13 cellular contexts compared by ENCODE assay signal in the genomic region with DNA sequence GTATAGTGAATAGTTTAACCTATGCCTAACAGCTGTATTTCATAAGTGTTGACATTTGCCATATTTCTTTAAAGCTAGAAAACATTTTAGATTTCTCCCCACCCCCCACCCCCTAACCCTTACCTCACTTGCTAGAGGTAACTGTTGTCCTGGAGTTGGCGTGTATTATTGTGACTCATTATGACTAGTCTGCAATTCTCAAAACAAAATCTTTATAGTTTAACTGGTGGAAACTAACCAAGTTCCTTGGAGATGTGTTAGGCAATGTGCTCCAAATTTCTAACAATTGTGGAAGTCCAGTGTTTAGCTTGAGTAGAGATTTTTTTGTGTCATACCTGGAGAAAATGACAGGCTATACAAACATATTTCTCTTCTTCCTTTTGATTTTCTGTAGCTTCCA. TPM values are rescaled to one million over a fixed set of nuclear protein-coding genes. Genes with fewer than 3 reads are reported as not detected.
DNase-seq lines count a peak whose midpoint lies in the region; ATAC-seq and TF ChIP-seq lines count a peak whose summit lies in the region.
"Had no signal": no experiment of that assay in that cellular context is flagged by ENCODE, and none has a peak within 500 bp of the region (broad histone marks: within the 10 kb centered on the region; RNA-seq: fewer than 3 reads in every experiment).

No MANE protein-coding gene starts in this region.

- peaks cover 9 to 10% of the 10 kb centered on the region in 2 donors for H3K9me3 Mint-ChIP-seq in stimulated activated naive CD8-positive, alpha-beta T cell treated with anti-CD3 and anti-CD28 coated beads, Interleukin-15, amount 100 ng/mL, for 72 hours

- no peak overlapping the region for H3K9ac ChIP-seq in adipocyte (ENCODE audit: low read length)

- no peaks in the 10 kb centered on the region for H3K9me3 ChIP-seq in adipocyte (ENCODE audit: control insufficient read depth, low read length)
- no peaks in the 10 kb centered on the region for H3K9me3 ChIP-seq in uterus
- no peaks in the 10 kb centered on the region for H3K9me3 ChIP-seq in effector memory CD4-positive, alpha-beta T cell (ENCODE audit: control insufficient read depth, low read length)
- H3K9me3 ChIP-seq: ascending aorta, heart right ventricle had no signal

- no peaks in the 10 kb centered on the region for H3K27me3 Mint-ChIP-seq in stimulated activated naive CD8-positive, alpha-beta T cell treated with anti-CD3 and anti-CD28 coated beads, Interleukin-15, amount 100 ng/mL, for 72 hours
- H3K27me3 Mint-ChIP-seq: activated CD4-positive, alpha-beta memory T cell treated with anti-CD3 and anti-CD28 coated beads, Interleukin-2, amount 10 ng/mL, durations not matched to agents 7 days and 5 days had no signal

- H3K27me3 ChIP-seq in adipocyte (replicated peaks; ENCODE audit: control insufficient read depth, insufficient read depth, low read length) (no peaks in the 10 kb centered on the region), foreskin keratinocyte (no peaks in the 10 kb centered on the region), uterus (no peaks in the 10 kb centered on the region)
- no peaks in the 10 kb centered on the region for H3K27me3 ChIP-seq in effector memory CD4-positive, alpha-beta T cell (replicated peaks; ENCODE audit: control insufficient read depth, insufficient read depth, low read length, poor library complexity, severe bottlenecking)
- H3K27me3 ChIP-seq: ascending aorta, heart right ventricle had no signal

- H3K4me1 Mint-ChIP-seq in stimulated activated naive CD8-positive, alpha-beta T cell treated with anti-CD3 and anti-CD28 coated beads, Interleukin-15, amount 100 ng/mL, for 72 hours: peaks cover 5% of the 10 kb centered on the region
- H3K4me1 Mint-ChIP-seq: activated CD4-positive, alpha-beta memory T cell treated with anti-CD3 and anti-CD28 coated beads, Interleukin-2, amount 10 ng/mL, durations not matched to agents 7 days and 5 days had no signal

- intact Hi-C loops in uterus (cut with DNase I; ENCODE audit: low total_unique reads): no loop called here

- H3K4me3 ChIP-seq in adipocyte (ENCODE audit: low read length) (no peak overlapping the region), uterus (no peak overlapping the region)
- no peak overlapping the region for H3K4me3 ChIP-seq in effector memory CD4-positive, alpha-beta T cell (ENCODE audit: insufficient read depth, low read depth, low read length, poor library complexity, severe bottlenecking)
- H3K4me3 ChIP-seq: ascending aorta, heart right ventricle had no signal

- no peak for TF ChIP-seq POLR2A in uterus (IDR thresholded peaks at IDR 0.05)

- H3K4me1 ChIP-seq in adipocyte (ENCODE audit: control insufficient read depth, insufficient read depth, low read length) (peaks cover 19% of the 10 kb centered on the region), foreskin keratinocyte (peaks cover 21% of the 10 kb centered on the region), uterus (no peaks in the 10 kb centered on the region)
- no peaks in the 10 kb centered on the region for H3K4me1 ChIP-seq in effector memory CD4-positive, alpha-beta T cell (ENCODE audit: control insufficient read depth, insufficient read depth, low read length, poor library complexity, severe bottlenecking)

- peak; percentile 65 for ATAC-seq in stimulated activated naive CD8-positive, alpha-beta T cell treated with anti-CD3 and anti-CD28 coated beads, Interleukin-15, Interleukin-2, amounts not matched to agents 100 U/mL and 50 U/mL, for 24 hours
- no peak for ATAC-seq in stimulated activated naive CD8-positive, alpha-beta T cell treated with anti-CD3 and anti-CD28 coated beads, Interleukin-15, amount 100 ng/mL, for 72 hours
- peak; percentile 94 for ATAC-seq in foreskin keratinocyte
- ATAC-seq in left lobe of liver: no peak
- ATAC-seq: heart right ventricle had no signal

- no peaks in the 10 kb centered on the region for H3K36me3 ChIP-seq in adipocyte (ENCODE audit: control insufficient read depth, insufficient read depth, low read length, severe bottlenecking)
- H3K36me3 ChIP-seq in uterus: no peaks in the 10 kb centered on the region
- H3K36me3 ChIP-seq in effector memory CD4-positive, alpha-beta T cell (ENCODE audit: control insufficient read depth, insufficient read depth, low read length): no peaks in the 10 kb centered on the region

- TF ChIP-seq CTCF in foreskin keratinocyte (conservative IDR thresholded peaks at IDR 0.05) (no peak), uterus (IDR thresholded peaks at IDR 0.05) (no peak)

- DNase-seq in stimulated activated naive CD8-positive, alpha-beta T cell treated with anti-CD3 and anti-CD28 coated beads, Interleukin-15, Interleukin-2, amounts not matched to agents 100 U/mL and 50 U/mL, for 24 hours: no peak
- no peak for DNase-seq in stimulated activated naive CD8-positive, alpha-beta T cell treated with anti-CD3 and anti-CD28 coated beads, Interleukin-15, amount 100 ng/mL, for 72 hours
- DNase-seq in adipocyte (ENCODE audit: low read depth): peak; percentile 75
- peak; percentile 72 to 84 for DNase-seq in foreskin keratinocyte
- no peak for DNase-seq in uterus
- DNase-seq in NCI-H2029 (lab: John Stamatoyannopoulos, UW): no peak
- no peak for DNase-seq in effector memory CD4-positive, alpha-beta T cell
- DNase-seq in left lobe of liver (ENCODE audit: low spot score): no peak
- DNase-seq: activated CD4-positive, alpha-beta memory T cell treated with anti-CD3 and anti-CD28 coated beads, Interleukin-2, amount 10 ng/mL, durations not matched to agents 7 days and 5 days; C1 segment of cervical spinal cord; heart right ventricle; SIG-M5 had no signal

- no peak overlapping the region for H3K27ac Mint-ChIP-seq in stimulated activated naive CD8-positive, alpha-beta T cell treated with anti-CD3 and anti-CD28 coated beads, Interleukin-15, amount 100 ng/mL, for 72 hours
- H3K27ac Mint-ChIP-seq: activated CD4-positive, alpha-beta memory T cell treated with anti-CD3 and anti-CD28 coated beads, Interleukin-2, amount 10 ng/mL, durations not matched to agents 7 days and 5 days had no signal

- H3K4me3 Mint-ChIP-seq in stimulated activated naive CD8-positive, alpha-beta T cell treated with anti-CD3 and anti-CD28 coated beads, Interleukin-15, amount 100 ng/mL, for 72 hours: no peak overlapping the region
- H3K4me3 Mint-ChIP-seq: activated CD4-positive, alpha-beta memory T cell treated with anti-CD3 and anti-CD28 coated beads, Interleukin-2, amount 10 ng/mL, durations not matched to agents 7 days and 5 days had no signal

- H3K27ac ChIP-seq in foreskin keratinocyte: peak overlapping the region; percentile 55
- peak overlapping the region; percentile 14 to 55 for H3K27ac ChIP-seq in uterus
- no peak overlapping the region for H3K27ac ChIP-seq in effector memory CD4-positive, alpha-beta T cell (ENCODE audit: insufficient read depth, low read length, poor library complexity, severe bottlenecking)
- H3K27ac ChIP-seq: heart right ventricle had no signal

RNA-seq across cellular contexts. Expression of gene KCTD4, which starts 38.0 kb away (rescaled TPM):
- total RNA-seq in foreskin keratinocyte (0.14 and 0.21 TPM in 2 replicates), uterus (not detected), left lobe of liver (not detected)
- polyA plus RNA-seq in foreskin keratinocyte: 0.12 and 0.17 TPM in 2 replicates
- total RNA-seq: activated CD4-positive, alpha-beta memory T cell treated with anti-CD3 and anti-CD28 coated beads, Interleukin-2, amount 10 ng/mL, durations not matched to agents 7 days and 5 days; ascending aorta had no signal

RNA-seq across cellular contexts. Expression of gene GTF2F2, which starts 42.5 kb away (rescaled TPM):
- total RNA-seq in foreskin keratinocyte: 45.4 and 49.3 TPM in 2 replicates
- 34.5 and 42.8 TPM in 2 replicates for polyA plus RNA-seq in foreskin keratinocyte
- 10 to 100 TPM in 3 of 4 donors, 1 to 10 TPM in 1; 6.2 to 35.1 (median 20.9) TPM for total RNA-seq in uterus
- 4.4 TPM for total RNA-seq in left lobe of liver

Comparison
In these comparisons a context has a peak if more than half of its experiments do, and no peak if none do; other contexts are left out.
1. ATAC-seq: peak in stimulated activated naive CD8-positive, alpha-beta T cell treated with anti-CD3 and anti-CD28 coated beads, Interleukin-15, Interleukin-2, amounts not matched to agents 100 U/mL and 50 U/mL, for 24 hours (single experiment) and foreskin keratinocyte (single experiment); none in stimulated activated naive CD8-positive, alpha-beta T cell treated with anti-CD3 and anti-CD28 coated beads, Interleukin-15, amount 100 ng/mL, for 72 hours (single experiment) and left lobe of liver (single experiment).
2. DNase-seq: peak in adipocyte (single experiment) and foreskin keratinocyte (2 of 2); none in stimulated activated naive CD8-positive, alpha-beta T cell treated with anti-CD3 and anti-CD28 coated beads, Interleukin-15, Interleukin-2, amounts not matched to agents 100 U/mL and 50 U/mL, for 24 hours (single experiment), stimulated activated naive CD8-positive, alpha-beta T cell treated with anti-CD3 and anti-CD28 coated beads, Interleukin-15, amount 100 ng/mL, for 72 hours (0 of 2), uterus (0 of 2), NCI-H2029 (single experiment), effector memory CD4-positive, alpha-beta T cell (0 of 3) and left lobe of liver (single experiment).